ENCODE assay signal across 14 cellular contexts in the genomic region with DNA sequence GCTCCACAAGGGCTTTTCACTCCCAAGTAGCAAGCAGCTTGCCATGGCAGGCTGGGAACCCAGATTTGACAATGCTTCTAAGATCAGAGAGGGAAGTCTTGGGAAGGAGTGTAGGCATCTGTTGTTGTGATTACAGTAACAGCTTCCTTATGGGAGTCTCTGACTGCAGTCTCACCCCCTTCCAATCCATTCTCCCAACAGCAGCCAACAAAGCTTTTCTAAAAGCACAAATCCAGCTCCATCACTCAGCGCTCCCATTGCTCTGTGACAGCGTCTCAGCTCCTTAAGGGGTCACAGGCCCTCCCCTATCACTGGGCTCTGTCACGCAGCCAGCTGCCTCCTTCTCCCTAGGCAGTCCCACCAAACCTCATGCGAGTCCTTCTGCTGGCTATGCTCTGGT. TPM values are rescaled to one million over a fixed set of nuclear protein-coding genes. Genes with fewer than 3 reads are reported as not detected.
DNase-seq lines count a peak whose midpoint lies in the region; ATAC-seq, FAIRE-seq and TF ChIP-seq lines count a peak whose summit lies in the region.
"Had no signal": no experiment of that assay in that cellular context is flagged by ENCODE, and none has a peak within 500 bp of the region (broad histone marks: within the 10 kb centered on the region; RNA-seq: fewer than 3 reads in every experiment).

No MANE protein-coding gene starts in this region.

- 69 to 83% (median 72%) methylated on average over 4 of the region's 4 CpGs for WGBS in stomach, 5 donors
- 66 to 73% methylated on average over 4 of the region's 4 CpGs for WGBS in lower leg skin, 2 donors

- no peaks in the 10 kb centered on the region for H3K9me3 ChIP-seq in HEK293 (ENCODE audit: control insufficient read depth, insufficient read depth, low read depth, low read length)
- H3K9me3 ChIP-seq in kidney (ENCODE audit: control insufficient read depth in 1 of 2, low read length in 2 of 2) = no peaks in the 10 kb centered on the region
- no peaks in the 10 kb centered on the region for H3K9me3 ChIP-seq in stomach
- H3K9me3 ChIP-seq: Caco-2 had no signal

- no peak overlapping the region for H3K4me3 ChIP-seq in HEK293 (ENCODE audit: low read depth, low read length)
- H3K4me3 ChIP-seq in kidney (ENCODE audit: low read length in 2 of 2) = peak overlapping the region in 1 of 2 donors; percentile 19
- H3K4me3 ChIP-seq in stomach = no peak overlapping the region
- no peak overlapping the region for H3K4me3 ChIP-seq in lower leg skin (ENCODE audit: low read depth, poor library complexity, severe bottlenecking)
- H3K4me3 ChIP-seq: SJCRH30 had no signal

- POLR2A ChIA-PET in HEK293 (lab: Yijun Ruan, JAX) = interaction anchor here (0.6 to 1.8 kb wide), 2 partner anchors 10 to 24 kb away, joined by 3 to 5 read pairs; no protein-coding TSS in a partner anchor

- TF ChIP-seq CTCF in HEK293 (tag by site-specific recombination; IDR thresholded peaks at IDR 0.05) (no peak), kidney (IDR thresholded peaks at IDR 0.05; ENCODE audit: borderline replicate concordance, extremely low read depth, insufficient read depth) (no peak), stomach (IDR thresholded peaks at IDR 0.05) (no peak), lower leg skin (IDR thresholded peaks at IDR 0.05) (no peak)

- peak overlapping the region; percentile 53 to 69 for H3K9ac ChIP-seq in kidney (ENCODE audit: low read length in 2 of 2)

- H3K27ac ChIP-seq in HEK293 (ENCODE audit: extremely low read depth, low read depth, low read length) (no peak overlapping the region), cingulate gyrus (ENCODE audit: low read depth, low read length) (peak overlapping the region; percentile 62), kidney (ENCODE audit: low read depth in 2 of 2, low read length in 2 of 2) (peak overlapping the region; percentile 87 to 96), stomach (peak overlapping the region; percentile 61 to 84 (median 74))
- H3K27ac ChIP-seq: SJCRH30 had no signal

- H3K36me3 ChIP-seq in HEK293 (ENCODE audit: control insufficient read depth in 2 of 2, insufficient read depth in 1 of 2, low read length in 2 of 2) (no peaks in the 10 kb centered on the region), kidney (ENCODE audit: control insufficient read depth in 1 of 2, insufficient read depth in 2 of 2, low read length in 2 of 2) (peaks cover 2 to 8% of the 10 kb centered on the region in 2 donors), stomach (peaks cover 0 to 6% (median 0%) of the 10 kb centered on the region in 4 donors)
- H3K36me3 ChIP-seq: SJCRH30 had no signal

- FAIRE-seq in kidney (lab: Jason Lieb, UNC) = no peak
- no peak for FAIRE-seq in frontal cortex (lab: Jason Lieb, UNC)

- TF ChIP-seq POLR2A in stomach (IDR thresholded peaks at IDR 0.05) = no peak
- TF ChIP-seq POLR2A in lower leg skin (IDR thresholded peaks at IDR 0.05) = no peak

- no peaks in the 10 kb centered on the region for H3K27me3 ChIP-seq in stomach
- H3K27me3 ChIP-seq: SJCRH30 had no signal

- no peak for TF ChIP-seq EP300 in stomach (IDR thresholded peaks at IDR 0.05)

- ATAC-seq in GM21576 (IDR thresholded peaks at IDR 0.05; ENCODE audit: unreplicated experiment) = no peak
- ATAC-seq: naive thymus-derived CD4-positive, alpha-beta T cell had no signal

- H3K4me1 ChIP-seq in HEK293 (ENCODE audit: control insufficient read depth, insufficient read depth, low read length) (peaks cover 6% of the 10 kb centered on the region), kidney (ENCODE audit: control insufficient read depth in 1 of 2, insufficient read depth in 1 of 2, low read depth in 1 of 2, low read length in 2 of 2) (peaks cover 41 to 61% of the 10 kb centered on the region in 2 donors), stomach (peaks cover 6 to 59% (median 36%) of the 10 kb centered on the region in 4 donors)

- intact Hi-C loops in kidney (cut with DNase I) = no loop called here
- intact Hi-C loops in stomach (cut with DNase I; ENCODE audit: low total_unique reads) = no loop called here
- intact Hi-C loops in lower leg skin (cut with DNase I; ENCODE audit: low total_unique reads) = no loop called here

- CTCF ChIA-PET in HEK293 (lab: Yijun Ruan, JAX) = interaction anchor here (1.8 to 2.2 kb wide), 2 partner anchors 61 to 65 kb away, joined by 9 to 10 read pairs; no protein-coding TSS in a partner anchor

- DNase-seq in kidney = peak; percentile 75
- no peak for DNase-seq in stomach
- DNase-seq in HK-2 (ENCODE audit: unreplicated experiment) = no peak
- DNase-seq in frontal cortex (ENCODE audit: low spot score in 2 of 2) = no peak
- DNase-seq in lower leg skin (ENCODE audit: low spot score in 2 of 2) = no peak
- DNase-seq: activated naive CD8-positive, alpha-beta T cell treated with anti-CD3 and anti-CD28 coated beads, Interleukin-2, amount 10 ng/mL, durations not matched to agents 7 days and 5 days; Caco-2; naive thymus-derived CD4-positive, alpha-beta T cell; NCI-H2171; SJCRH30 had no signal

TF ChIP-seq in HEK293, 187 proteins besides CTCF, POLR2A, EP300 and RAD21:
- no peak for TF ChIP-seq ZSCAN23 (tag by site-specific recombination; IDR thresholded peaks at IDR 0.05)
- TF ChIP-seq, protein P1, sequence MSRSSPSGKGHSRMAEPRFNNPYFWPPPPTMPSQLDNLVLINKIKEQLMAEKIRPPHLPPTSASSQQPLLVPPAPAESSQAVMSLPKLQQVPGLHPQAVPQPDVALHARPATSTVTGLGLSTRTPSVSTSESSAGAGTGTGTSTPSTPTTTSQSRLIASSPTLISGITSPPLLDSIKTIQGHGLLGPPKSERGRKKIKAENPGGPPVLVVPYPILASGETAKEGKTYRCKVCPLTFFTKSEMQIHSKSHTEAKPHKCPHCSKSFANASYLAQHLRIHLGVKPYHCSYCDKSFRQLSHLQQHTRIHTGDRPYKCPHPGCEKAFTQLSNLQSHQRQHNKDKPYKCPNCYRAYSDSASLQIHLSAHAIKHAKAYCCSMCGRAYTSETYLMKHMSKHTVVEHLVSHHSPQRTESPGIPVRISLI (tag by site-specific recombination; IDR thresholded peaks at IDR 0.05) = no peak
- TF ChIP-seq ZNF600 (tag by site-specific recombination; IDR thresholded peaks at IDR 0.05) = no peak
- no peak for TF ChIP-seq BCL11B (tag by site-specific recombination; IDR thresholded peaks at IDR 0.05; ENCODE audit: low read depth)
- 0 out of 2 replicates have a peak, but pooled peaks have one; percentile 18 for TF ChIP-seq ZNF341 (tag by site-specific recombination; IDR thresholded peaks at IDR 0.05; ENCODE audit: low read depth)
- TF ChIP-seq, protein P2, sequence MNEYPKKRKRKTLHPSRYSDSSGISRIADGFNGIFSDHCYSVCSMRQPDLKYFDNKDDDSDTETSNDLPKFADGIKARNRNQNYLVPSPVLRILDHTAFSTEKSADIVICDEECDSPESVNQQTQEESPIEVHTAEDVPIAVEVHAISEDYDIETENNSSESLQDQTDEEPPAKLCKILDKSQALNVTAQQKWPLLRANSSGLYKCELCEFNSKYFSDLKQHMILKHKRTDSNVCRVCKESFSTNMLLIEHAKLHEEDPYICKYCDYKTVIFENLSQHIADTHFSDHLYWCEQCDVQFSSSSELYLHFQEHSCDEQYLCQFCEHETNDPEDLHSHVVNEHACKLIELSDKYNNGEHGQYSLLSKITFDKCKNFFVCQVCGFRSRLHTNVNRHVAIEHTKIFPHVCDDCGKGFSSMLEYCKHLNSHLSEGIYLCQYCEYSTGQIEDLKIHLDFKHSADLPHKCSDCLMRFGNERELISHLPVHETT (tag by site-specific recombination; IDR thresholded peaks at IDR 0.05) = no peak
- no peak for TF ChIP-seq ZNF416 (tag by site-specific recombination; IDR thresholded peaks at IDR 0.05)
- no peak for TF ChIP-seq ZNF623 (tag by site-specific recombination; IDR thresholded peaks at IDR 0.05)
- no peak for TF ChIP-seq KLF9 (tag by site-specific recombination; IDR thresholded peaks at IDR 0.05; ENCODE audit: low read depth)
- no peak for TF ChIP-seq ZNF37A (tag by site-specific recombination; IDR thresholded peaks at IDR 0.05)
- no peak for TF ChIP-seq OVOL3 (tag by site-specific recombination; IDR thresholded peaks at IDR 0.05)
- TF ChIP-seq WT1 (tag by site-specific recombination; IDR thresholded peaks at IDR 0.05) = peak; percentile 64

RNA-seq across cellular contexts. Expression of a gene that starts 7.1 kb away (rescaled TPM):
- 1,703 TPM for total RNA-seq in kidney
- polyA plus RNA-seq in kidney (ENCODE audit: insufficient read depth, low read depth, low replicate concordance) = 2,157 TPM
- 100 to 1,000 TPM; 188 to 972 (median 281) TPM for total RNA-seq in stomach
- 100 to 1,000 TPM in 1 of 3 donors, 10 to 100 TPM in 2; 71.8 to 199 (median 85.9) TPM for polyA plus RNA-seq in stomach
- total RNA-seq in frontal cortex = 26.1 TPM
- 100 to 1,000 TPM; 122 to 324 (median 168) TPM for total RNA-seq in lower leg skin
- polyA plus RNA-seq: IgD-negative memory B cell had no signal
